7 cellular contexts compared by ENCODE assay signal in the genomic region with DNA sequence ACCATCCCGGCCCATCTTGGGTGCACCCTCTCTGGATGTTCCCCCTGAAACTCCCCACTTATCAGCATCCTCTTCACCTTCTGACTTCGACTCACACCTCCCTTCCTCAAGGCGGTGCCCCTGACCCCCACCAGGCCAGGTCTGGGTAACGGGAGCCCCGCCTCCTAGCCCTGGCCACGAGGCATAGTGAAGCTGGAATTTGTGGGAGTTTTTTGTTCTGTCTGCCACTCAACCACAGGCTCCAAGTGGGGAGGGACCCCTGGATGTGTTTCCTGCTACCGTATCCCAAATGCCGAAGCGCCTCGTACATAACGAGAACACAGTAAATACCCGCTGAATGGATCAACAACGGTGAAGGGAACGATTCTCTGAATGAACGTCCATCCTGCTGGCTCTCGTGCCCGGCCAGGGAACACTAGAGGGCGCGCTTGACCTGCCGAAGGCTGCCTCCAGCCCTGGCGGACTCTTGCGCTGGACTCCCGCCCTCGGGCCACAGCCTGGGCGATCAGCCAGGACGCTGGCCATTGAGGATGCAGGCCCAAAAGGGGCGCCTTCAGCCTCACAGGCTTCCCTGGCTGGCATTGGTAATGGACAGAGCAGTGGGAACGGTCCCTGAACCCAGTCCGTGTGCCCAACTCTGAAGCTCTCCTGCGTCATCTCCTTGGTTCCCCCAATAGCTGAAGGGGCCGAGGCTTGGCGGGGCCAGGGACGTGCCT. TPM values are rescaled to one million over a fixed set of nuclear protein-coding genes. Genes with fewer than 3 reads are reported as not detected.
DNase-seq lines count a peak whose midpoint lies in the region; ATAC-seq and TF ChIP-seq lines count a peak whose summit lies in the region.

No MANE protein-coding gene starts in this region.

- no peaks in the 10 kb centered on the region for H3K79me2 ChIP-seq in SK-N-SH (ENCODE audit: insufficient read depth)

- peak; percentile 99 for TF ChIP-seq RAD21 in SK-N-SH (IDR thresholded peaks at IDR 0.05; ENCODE audit: low read length)

- no peak overlapping the region for H3K9ac ChIP-seq in HUES64 (ENCODE audit: low read depth, low read length)
- H3K9ac ChIP-seq in SK-N-SH = no peak overlapping the region

- WGBS in HUES64 = 28% methylated on average over 33 of the region's 33 CpGs
- WGBS in SK-N-SH (ENCODE audit: low lambda C conversion rate) = 31% methylated on average over 21 of the region's 33 CpGs

- H3F3A ChIP-seq in SK-N-SH (replicated peaks; ENCODE audit: insufficient read depth) = no peaks in the 10 kb centered on the region

- ATAC-seq in activated naive CD4-positive, alpha-beta T cell treated with anti-CD3 and anti-CD28 coated beads, Interleukin-2, amount 50 U/mL, for 72 hours = peak; percentile 81 to 84

- TF ChIP-seq CTCF in GM12875 (IDR thresholded peaks at IDR 0.05; ENCODE audit: borderline replicate concordance, insufficient read depth, low read depth, low read length) (peak; percentile 95), SK-N-SH (IDR thresholded peaks at IDR 0.05) (peak; percentile 32; the same call in 1 of the 2 replicates), uterus (IDR thresholded peaks at IDR 0.05) (peak; percentile 62 to 94 (median 86))

- H3K9me3 ChIP-seq in HUES64 (ENCODE audit: insufficient read depth, low read depth, low read length) = peaks cover 3% of the 10 kb centered on the region; the same call in 1 of the 2 replicates
- H3K9me3 ChIP-seq in SK-N-SH = 0 out of 2 replicates have a peak, but pooled peaks cover 5% of the 10 kb centered on the region
- no peaks in the 10 kb centered on the region for H3K9me3 ChIP-seq in uterus

- H3K4me1 ChIP-seq in HUES64 (ENCODE audit: insufficient read depth, low read length) = no peaks in the 10 kb centered on the region
- H3K4me1 ChIP-seq in SK-N-SH (ENCODE audit: control insufficient read depth in 1 of 2, insufficient read depth in 2 of 2, low read depth in 1 of 2, low read length in 1 of 2) = peaks cover 0 to 26% of the 10 kb centered on the region in 2 experiments; a peak in 2 of 4 replicates
- no peaks in the 10 kb centered on the region for H3K4me1 ChIP-seq in uterus

- H3K36me3 Mint-ChIP-seq in activated naive CD4-positive, alpha-beta T cell treated with anti-CD3 and anti-CD28 coated beads, Interleukin-2, amount 50 U/mL, for 72 hours = peaks cover 10 to 12% of the 10 kb centered on the region in 2 donors

- TF ChIP-seq POLR2A in uterus (IDR thresholded peaks at IDR 0.05) = no peak

- DNase-seq in SK-N-SH (peak; percentile 94), cardiac septum (ENCODE audit: low spot score) (peak; percentile 93), posterior cingulate gyrus (peak; percentile 80 to 98 (median 95)), uterus (peak; percentile 71 to 76)
- DNase-seq in activated naive CD4-positive, alpha-beta T cell treated with anti-CD3 and anti-CD28 coated beads, Interleukin-2, amount 50 U/mL, for 72 hours (ENCODE audit: low spot score in 2 of 2) = peak; percentile 68 to 76

- H4K20me1 ChIP-seq in SK-N-SH (ENCODE audit: insufficient read depth) = no peaks in the 10 kb centered on the region

- peak overlapping the region in 1 of 2 donors; percentile 54 for H3K27ac Mint-ChIP-seq in activated naive CD4-positive, alpha-beta T cell treated with anti-CD3 and anti-CD28 coated beads, Interleukin-2, amount 50 U/mL, for 72 hours

- H3K27ac ChIP-seq in HUES64 (ENCODE audit: low read depth, low read length) (no peak overlapping the region), SK-N-SH (ENCODE audit: low read depth in 2 of 2, low read length in 1 of 2) (peak overlapping the region in 1 of 2 experiments; percentile 64; a peak in 1 of 4 replicates), uterus (no peak overlapping the region)

- H3K9me2 ChIP-seq in SK-N-SH = no peaks in the 10 kb centered on the region

- H2AFZ ChIP-seq in SK-N-SH (ENCODE audit: low read depth) = no peak overlapping the region

- no peaks in the 10 kb centered on the region for H3K36me3 ChIP-seq in HUES64 (ENCODE audit: insufficient read depth, low read length)
- H3K36me3 ChIP-seq in SK-N-SH (replicated peaks in 1 of 2; ENCODE audit: control insufficient read depth in 1 of 2, insufficient read depth in 2 of 2, low read length in 1 of 2) = no peaks in the 10 kb centered on the region
- H3K36me3 ChIP-seq in uterus = no peaks in the 10 kb centered on the region

- intact Hi-C loops in cardiac septum (cut with DNase I) (loop anchor here (2.0 to 5.0 kb wide), 4 partner anchors 181 to 557 kb away; a partner anchor contains a TSS), posterior cingulate gyrus (cut with DNase I) (loop anchor here (1.0 to 10.0 kb wide), 3 partner anchors 175 to 311 kb away; a partner anchor contains a TSS), uterus (cut with DNase I; ENCODE audit: low total_unique reads) (no loop called here)

- POLR2A ChIA-PET in SK-N-SH (lab: Yijun Ruan, JAX) = interaction anchor here (1.0 kb wide), 1 partner anchor 310 kb away, joined by 3 read pairs; a partner anchor contains a TSS

- peak in 1 of 2 experiments; percentile 28; a peak in 1 of 4 replicates for TF ChIP-seq EP300 in SK-N-SH (IDR thresholded peaks at IDR 0.05; ENCODE audit: borderline replicate concordance in 1 of 2, low read depth in 1 of 2, low read length in 1 of 2)

- no peak overlapping the region for H3K4me2 ChIP-seq in SK-N-SH

- H3K27me3 ChIP-seq in HUES64 (ENCODE audit: insufficient read depth, low read length) = peaks cover 3% of the 10 kb centered on the region; the same call in 1 of the 2 replicates
- H3K27me3 ChIP-seq in SK-N-SH (ENCODE audit: insufficient read depth) = no peaks in the 10 kb centered on the region
- no peaks in the 10 kb centered on the region for H3K27me3 ChIP-seq in uterus

- H3K4me3 ChIP-seq in GM12875 (ENCODE audit: low read depth, low read length) = no peak overlapping the region
- peak overlapping the region; percentile 22; the same call in 1 of the 2 replicates for H3K4me3 ChIP-seq in HUES64 (ENCODE audit: low read length)
- H3K4me3 ChIP-seq in SK-N-SH (ENCODE audit: low read depth in 2 of 2, low read length in 1 of 2) = peak overlapping the region in 1 of 2 experiments; percentile 48; a peak in 1 of 4 replicates
- no peak overlapping the region for H3K4me3 ChIP-seq in uterus

- H3K9me3 Mint-ChIP-seq in activated naive CD4-positive, alpha-beta T cell treated with anti-CD3 and anti-CD28 coated beads, Interleukin-2, amount 50 U/mL, for 72 hours = peaks cover 9 to 11% of the 10 kb centered on the region in 2 donors

- CTCF ChIA-PET in SK-N-SH (lab: Yijun Ruan, JAX) = interaction anchor here (0.5 to 13.7 kb wide), 63 partner anchors 9 to 763 kb away, joined by 3 to 265 read pairs (median 5); a partner anchor contains a TSS

TF ChIP-seq in SK-N-SH, 30 proteins besides CTCF, POLR2A, EP300 and RAD21:
- TF ChIP-seq POLR2AphosphoS5 (IDR thresholded peaks at IDR 0.05; ENCODE audit: low read depth, low read length) (no peak), FOXJ3 (CRISPR knock-in tag; IDR thresholded peaks at IDR 0.05) (0 out of 2 replicates have a peak, but pooled peaks have one; percentile 30), SMC3 (IDR thresholded peaks at IDR 0.05; ENCODE audit: low read depth, low read length) (peak; percentile 91), CHD2 (IDR thresholded peaks at IDR 0.05; ENCODE audit: low read length, partially characterized antibody) (peak; percentile 65), RCOR1 (IDR thresholded peaks at IDR 0.05; ENCODE audit: low read length) (peak; percentile 58), RFX5 (IDR thresholded peaks at IDR 0.05; ENCODE audit: low read length) (peak; percentile 26; the same call in 1 of the 2 replicates)
- TF ChIP-seq, protein P1, sequence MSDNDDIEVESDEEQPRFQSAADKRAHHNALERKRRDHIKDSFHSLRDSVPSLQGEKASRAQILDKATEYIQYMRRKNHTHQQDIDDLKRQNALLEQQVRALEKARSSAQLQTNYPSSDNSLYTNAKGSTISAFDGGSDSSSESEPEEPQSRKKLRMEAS (IDR thresholded peaks at IDR 0.05; ENCODE audit: low read depth) = no peak
TF ChIP-seq in SK-N-SH: peak in this region for 5.

RNA-seq across cellular contexts. Expression of a gene that starts 47.3 kb away (rescaled TPM):
- polyA plus RNA-seq in HUES64 (2013, experiment 1 of 2) = 12.5 TPM
- polyA plus RNA-seq in HUES64 (2013, experiment 2 of 2) = 13.5 TPM
- 46.8 and 61.3 TPM in 2 replicates for polyA plus RNA-seq in SK-N-SH (2012; rRNA removed)
- 18.4 and 23.3 TPM in 2 replicates for polyA plus RNA-seq in SK-N-SH (2012; cell fraction: cytosol; rRNA removed)
- polyA plus RNA-seq in SK-N-SH (2012; cell fraction: nucleus; rRNA removed) = 262 and 272 TPM in 2 replicates
- total RNA-seq in activated naive CD4-positive, alpha-beta T cell treated with anti-CD3 and anti-CD28 coated beads, Interleukin-2, amount 50 U/mL, for 72 hours = 10 to 100 TPM; 51.1 to 97.6 TPM
- total RNA-seq in cardiac septum = 55.3 TPM
- total RNA-seq in uterus = 100 to 1,000 TPM in 2 of 4 donors, 10 to 100 TPM in 2; 41.5 to 129 (median 89.9) TPM

Comparison
In these comparisons a context has a peak if more than half of its experiments do, and no peak if none do; other contexts are left out.
1. CTCF ChIP-seq: peak in every context shown above with its lines; median percentile 95 in GM12875; 86 in uterus; 32 in SK-N-SH.